In the genomic region with DNA sequence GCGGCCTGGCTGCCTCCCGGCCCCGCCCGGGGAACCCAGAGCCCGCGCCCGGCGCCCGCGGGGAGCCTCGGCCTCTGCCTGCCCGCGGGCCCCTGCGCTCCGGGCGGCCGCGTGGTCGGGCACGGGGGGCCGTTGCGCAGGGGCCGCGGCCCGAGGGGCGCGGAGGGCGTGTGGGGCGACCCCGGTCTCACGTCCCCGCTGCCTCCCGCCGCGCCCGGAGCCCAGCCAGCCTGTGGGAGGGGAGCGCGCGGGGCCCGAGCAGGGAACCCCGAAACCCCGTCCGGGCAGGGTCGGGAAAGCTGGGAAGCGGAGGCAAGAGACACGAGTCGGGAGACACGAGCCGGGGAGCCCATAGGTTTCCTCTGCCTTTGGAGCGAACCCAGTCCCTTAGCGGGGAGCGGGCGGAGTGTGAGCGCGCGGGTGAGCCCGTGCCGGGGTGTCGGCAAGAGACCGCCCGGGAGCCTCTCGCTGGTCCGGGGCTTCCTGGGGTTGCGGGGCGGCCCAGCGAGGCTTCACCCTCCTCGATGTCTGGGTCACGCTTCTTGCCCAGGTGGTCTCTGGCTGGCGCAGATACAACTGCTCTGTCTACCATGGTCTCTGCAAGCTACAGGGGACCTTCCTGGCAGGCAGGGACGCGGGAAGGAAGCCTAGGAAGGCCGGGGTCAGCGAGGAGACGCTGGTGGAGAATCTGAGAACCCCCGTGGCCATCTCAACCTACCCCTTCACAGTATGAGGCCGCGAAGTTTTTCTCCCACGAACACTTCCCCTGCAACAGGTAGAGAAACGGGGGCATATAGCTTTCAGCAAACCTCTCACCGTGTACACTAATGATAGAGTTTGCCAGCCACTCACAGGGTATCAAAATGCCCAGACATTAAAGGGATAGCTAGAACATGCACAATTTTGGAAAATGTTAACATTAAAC, we compare ENCODE assay signal across 8 cellular contexts. TPM values are rescaled to one million over a fixed set of nuclear protein-coding genes. Genes with fewer than 3 reads are reported as not detected.
DNase-seq lines count a peak whose midpoint lies in the region; ATAC-seq and TF ChIP-seq lines count a peak whose summit lies in the region.

No MANE protein-coding gene starts in this region.

- H3K9me3 ChIP-seq in HCT116 (ENCODE audit: control insufficient read depth in 1 of 2, insufficient read depth in 1 of 2, low read depth in 1 of 2, low read length in 2 of 2): no peaks in the 10 kb centered on the region
- no peaks in the 10 kb centered on the region for H3K9me3 ChIP-seq in esophagus (ENCODE audit: control insufficient read depth in 2 of 2, insufficient read depth in 1 of 2, low read depth in 1 of 2, low read length in 1 of 2)
- no peaks in the 10 kb centered on the region for H3K9me3 ChIP-seq in neuronal stem cell (replicated peaks in 1 of 2; ENCODE audit: control insufficient read depth in 2 of 2, insufficient read depth in 1 of 2, low read depth in 1 of 2, low read length in 2 of 2)

- H3K4me2 ChIP-seq in HCT116 (ENCODE audit: low read length) (peak overlapping the region; percentile 93), neuronal stem cell (ENCODE audit: insufficient read depth, low read length, poor library complexity, severe bottlenecking) (peak overlapping the region; percentile 86)

- peaks cover 6 to 27% (median 19%) of the 10 kb centered on the region in 3 donors for H3K4me1 Mint-ChIP-seq in T-cell

- H3K27ac Mint-ChIP-seq in T-cell: no peak overlapping the region

- peak overlapping the region; percentile 73 to 74 for H3K4me3 ChIP-seq in HCT116 (replicated peaks in 1 of 2; ENCODE audit: low read depth in 1 of 2, low read length in 2 of 2)
- peak overlapping the region; percentile 71 to 78 for H3K4me3 ChIP-seq in esophagus (ENCODE audit: low read depth in 1 of 2, low read length in 2 of 2)
- H3K4me3 ChIP-seq in neuronal stem cell (ENCODE audit: low read length in 2 of 2): peak overlapping the region in 1 of 2 donors; percentile 77

- no peak overlapping the region for H2BK5ac ChIP-seq in neuronal stem cell (ENCODE audit: low read length)

- H2AK5ac ChIP-seq in neuronal stem cell (ENCODE audit: low read depth, low read length): no peak overlapping the region

- H3K9ac ChIP-seq in HCT116 (ENCODE audit: low read length): peak overlapping the region; percentile 85
- peak overlapping the region; percentile 65 for H3K9ac ChIP-seq in neuronal stem cell (ENCODE audit: low read depth, low read length, poor library complexity)

- no peaks in the 10 kb centered on the region for H3K9me3 Mint-ChIP-seq in T-cell

- intact Hi-C loops in HCT116 (cut with micrococcal nuclease): loop anchor here (5.0 kb wide), 2 partner anchors 292 to 333 kb away; a partner anchor contains a TSS

- no peak overlapping the region for H4K91ac ChIP-seq in neuronal stem cell (ENCODE audit: low read depth, low read length, poor library complexity)

- no peak overlapping the region for H2BK12ac ChIP-seq in neuronal stem cell (ENCODE audit: low read length)

- H3K9me2 ChIP-seq in HCT116 (ENCODE audit: insufficient read depth): no peaks in the 10 kb centered on the region

- no peak for TF ChIP-seq POLR2A in HCT116 (IDR thresholded peaks at IDR 0.05; ENCODE audit: borderline replicate concordance, extremely low read depth, insufficient read depth, insufficient read length)

- H4K8ac ChIP-seq in neuronal stem cell (ENCODE audit: low read depth, low read length): no peak overlapping the region

- H3K4me3 Mint-ChIP-seq in T-cell: peak overlapping the region; percentile 46 to 68 (median 55)

- H3K79me1 ChIP-seq in neuronal stem cell (ENCODE audit: low read depth, low read length): no peaks in the 10 kb centered on the region

- H2BK15ac ChIP-seq in neuronal stem cell (ENCODE audit: low read length): no peak overlapping the region

- H3K79me2 ChIP-seq in HCT116 (ENCODE audit: insufficient read depth, low read length): peaks cover 14% of the 10 kb centered on the region; the same call in 1 of the 2 replicates

- peaks cover 3% of the 10 kb centered on the region; the same call in 1 of the 2 replicates for H4K20me1 ChIP-seq in HCT116 (ENCODE audit: insufficient read depth)

- ATAC-seq in HCT116: peak; percentile 18
- ATAC-seq in T-cell (replicated peaks in 1 of 4): peak in 2 of 4 experiments; percentile 30 to 33

- no peaks in the 10 kb centered on the region for H3K36me3 Mint-ChIP-seq in T-cell

- no peak for TF ChIP-seq RAD21 in HCT116 (IDR thresholded peaks at IDR 0.05; ENCODE audit: low read depth)

- TF ChIP-seq CTCF in HCT116 (IDR thresholded peaks at IDR 0.05 in 2 of 3, conservative IDR thresholded peaks at IDR 0.05 in 1 of 3; ENCODE audit: borderline replicate concordance in 1 of 3, insufficient read depth in 1 of 3, low read depth in 2 of 3, low read length in 2 of 3): no peak

- WGBS in esophagus, 2 donors: 3 to 4% methylated on average over 58 to 80 of the region's 80 CpGs
- WGBS in neuronal stem cell (ENCODE audit: extremely low coverage in 2 of 2, insufficient read length in 2 of 2, insufficient replicate concordance in 1 of 2), 2 donors: no CpG with 5 or more reads among the region's 80 CpGs

- RAD21 ChIA-PET in HCT116 (lab: Charles Lee; ENCODE audit: low non-redundant PET in 1 of 2, low total read pairs in 2 of 2, uncharacterized antibody in 2 of 2, unreplicated experiment in 2 of 2): no interaction called here

- H3K27me3 Mint-ChIP-seq in T-cell: peaks cover 59 to 63% of the 10 kb centered on the region in 2 donors

- no peak overlapping the region for H3K14ac ChIP-seq in neuronal stem cell (ENCODE audit: low read length)

- BruUV-seq in HCT116 (replicated peaks; lab: Mats Ljungman, UMichigan): no TSS peak

- DNase-seq in D341Med (ENCODE audit: low spot score) (peak; percentile 56), HCT116 (ENCODE audit: low read depth, low spot score) (no peak), T-cell (peak in 3 of 34 experiments; percentile 3 to 10 (median 9)), neuronal stem cell (ENCODE audit: low spot score) (no peak), COLO668 (lab: John Stamatoyannopoulos, UW; ENCODE audit: unreplicated experiment) (no peak), DMS153 (lab: John Stamatoyannopoulos, UW) (no peak), NCI-H1436 treated with DMSO at 0.1 percent for 48 hours (lab: John Stamatoyannopoulos, UW) (no peak)

- no peak overlapping the region for H3K18ac ChIP-seq in neuronal stem cell (ENCODE audit: low read length)

- H3K27me3 ChIP-seq in HCT116 (ENCODE audit: insufficient read depth, low read length) (no peaks in the 10 kb centered on the region), esophagus (ENCODE audit: control insufficient read depth in 1 of 2, insufficient read depth in 2 of 2, low read length in 2 of 2) (no peaks in the 10 kb centered on the region), neuronal stem cell (ENCODE audit: control insufficient read depth in 3 of 3, insufficient read depth in 3 of 3, low read depth in 1 of 3, low read length in 3 of 3) (peaks cover 16 to 93% (median 53%) of the 10 kb centered on the region in 3 experiments)

- CTCF ChIA-PET in HCT116 (lab: Charles Lee) (interaction anchor here (7.0 kb wide), 1 partner anchor 88 kb away, joined by 112 read pairs; no protein-coding TSS in a partner anchor), T-cell (lab: Charles Lee) (interaction anchor here in 1 of 2 donors (1.0 to 3.5 kb wide), 2 partner anchors 87 to 88 kb away, joined by 3 to 30 read pairs; no protein-coding TSS in a partner anchor)

- H3K36me3 ChIP-seq in HCT116 (ENCODE audit: control insufficient read depth in 1 of 2, insufficient read depth in 2 of 2, low read length in 2 of 2): peaks cover 0 to 22% of the 10 kb centered on the region in 2 experiments; a peak in 1 of 4 replicates
- peaks cover 0 to 3% of the 10 kb centered on the region in 2 donors for H3K36me3 ChIP-seq in esophagus (ENCODE audit: control insufficient read depth in 2 of 2, insufficient read depth in 2 of 2, low read length in 1 of 2)
- no peaks in the 10 kb centered on the region for H3K36me3 ChIP-seq in neuronal stem cell (replicated peaks in 1 of 2; ENCODE audit: control insufficient read depth in 2 of 2, insufficient read depth in 2 of 2, low read length in 2 of 2)

- H3K23ac ChIP-seq in neuronal stem cell (ENCODE audit: low read depth, low read length, poor library complexity): peak overlapping the region; percentile 61

- H3K4me1 ChIP-seq in HCT116 (ENCODE audit: control insufficient read depth in 1 of 2, insufficient read depth in 2 of 2, low read length in 2 of 2): peaks cover 0 to 27% of the 10 kb centered on the region in 2 experiments; a peak in 1 of 4 replicates
- peaks cover 0 to 8% of the 10 kb centered on the region in 2 donors for H3K4me1 ChIP-seq in esophagus (ENCODE audit: control insufficient read depth in 2 of 2, insufficient read depth in 2 of 2, low read length in 1 of 2)
- H3K4me1 ChIP-seq in neuronal stem cell (ENCODE audit: control insufficient read depth in 2 of 2, insufficient read depth in 1 of 2, low read depth in 1 of 2, low read length in 2 of 2): no peaks in the 10 kb centered on the region

- no peak overlapping the region for H2BK120ac ChIP-seq in neuronal stem cell (ENCODE audit: low read depth, low read length)

- H3K27ac ChIP-seq in HCT116 (ENCODE audit: low read depth, low read length): peak overlapping the region; percentile 86
- peak overlapping the region; percentile 60 to 84 for H3K27ac ChIP-seq in esophagus (ENCODE audit: low read depth in 2 of 2, low read length in 1 of 2)
- no peak overlapping the region for H3K27ac ChIP-seq in neuronal stem cell (replicated peaks; ENCODE audit: low read length)

- H3K4ac ChIP-seq in neuronal stem cell (ENCODE audit: low read length): no peak overlapping the region

- POLR2A ChIA-PET in HCT116 (lab: Charles Lee) (no interaction called here), T-cell (lab: Charles Lee) (no interaction called here)

- H2AFZ ChIP-seq in HCT116 (ENCODE audit: low read depth, low read length, poor library complexity, severe bottlenecking) (no peak overlapping the region), neuronal stem cell (ENCODE audit: low read length) (peak overlapping the region; percentile 47)

TF ChIP-seq in HCT116, 20 proteins besides CTCF, POLR2A, EP300 and RAD21 (continues in another document):
- TF ChIP-seq CEBPB (IDR thresholded peaks at IDR 0.05; ENCODE audit: low read depth) (no peak), TCF7L2 (IDR thresholded peaks at IDR 0.05; ENCODE audit: borderline replicate concordance, extremely low read depth, insufficient read depth, insufficient read length) (no peak), JUND (IDR thresholded peaks at IDR 0.05) (no peak)

RNA-seq across cellular contexts. Expression of a gene that starts 0.6 kb away (rescaled TPM):
- total RNA-seq in HCT116 (2021; ENCODE audit: unreplicated experiment): 21.6 TPM
- 9.4 and 10.4 TPM in 2 replicates for polyA plus RNA-seq in HCT116 (2012)
- total RNA-seq in T-cell: 1 to 10 TPM; 1.1 to 2.0 (median 1.7) TPM
- polyA plus RNA-seq in esophagus: 1 to 10 TPM; 4.4 to 7.0 TPM
- polyA plus RNA-seq in neuronal stem cell (2013, experiment 1 of 2): 0.13 TPM
- polyA plus RNA-seq in neuronal stem cell (2013, experiment 2 of 2): 0.08 TPM

RNA-seq across cellular contexts. Expression of a gene that starts 40.1 kb away (rescaled TPM):
- total RNA-seq in HCT116 (2021; ENCODE audit: unreplicated experiment) (248 TPM), T-cell (1 to 10 TPM in 1 of 5 donors, under 1 TPM in 2, not detected in 2; 0.26 to 1.2 (median 0.38) TPM)
- polyA plus RNA-seq in HCT116 (2012): 117 and 120 TPM in 2 replicates
- polyA plus RNA-seq in esophagus: 10 to 100 TPM in 1 of 2 donors, 1 to 10 TPM in 1; 9.3 to 32.8 TPM
- polyA plus RNA-seq in neuronal stem cell (2013, experiment 1 of 2): 0.52 TPM
- 0.64 TPM for polyA plus RNA-seq in neuronal stem cell (2013, experiment 2 of 2)

Comparison
In these comparisons a context has a peak if more than half of its experiments do, and no peak if none do; other contexts are left out.
1. RNA of a gene that starts 40.1 kb away (total RNA-seq): 248 TPM in HCT116 (single experiment); 0.26 to 1.2 TPM in T-cell; every median in the first group is over 100 times any median in the second.